ENCODE assay signal across 8 cellular contexts in the genomic region with DNA sequence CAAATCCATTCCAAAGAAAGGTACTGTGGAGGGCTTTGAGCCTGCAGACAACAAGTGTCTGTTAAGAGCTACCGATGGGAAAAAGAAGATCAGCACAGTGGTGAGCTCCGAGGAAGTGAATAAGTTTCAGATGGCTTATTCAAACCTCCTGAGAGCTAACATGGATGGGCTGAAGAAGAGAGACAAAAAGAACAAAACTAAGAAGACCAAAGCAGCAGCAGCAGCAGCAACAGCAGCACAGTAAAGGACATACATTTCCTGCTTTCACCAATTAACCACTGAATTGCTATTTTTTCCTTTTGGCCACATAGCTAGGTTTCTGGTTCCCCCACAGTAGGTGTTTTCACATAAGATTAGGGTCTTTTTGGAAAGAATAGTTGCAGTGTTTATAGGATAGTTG. TPM values are rescaled to one million over a fixed set of nuclear protein-coding genes. Genes with fewer than 3 reads are reported as not detected.
A peak's percentile ranks its signal among the peaks of the same experiment; 100 is the strongest.
DNase-seq lines count a peak whose midpoint lies in the region; ATAC-seq and FAIRE-seq lines count a peak whose summit lies in the region.
"Not testable (repeated sequence)": the region's sequence is repeated elsewhere in the genome, so short reads cannot be mapped to it uniquely, and the experiment has no call there.

No MANE protein-coding gene starts in this region.

- not testable (repeated sequence) for H3K9me3 Mint-ChIP-seq in activated CD4-positive, alpha-beta T cell treated with anti-CD3 and anti-CD28 coated beads, Interleukin-2, amount 10 ng/mL, durations not matched to agents 24 days and 14 days; stimulated activated naive B cell treated with anti-CD40 and anti-IgM and Interleukin-4, amounts not matched to agents 10 μg/mL and 1 μg/mL and 100 μg/mL, for 72 hours

- peak overlapping the region; percentile 23 for H3K4me3 Mint-ChIP-seq in activated CD4-positive, alpha-beta T cell treated with anti-CD3 and anti-CD28 coated beads, Interleukin-2, amount 10 ng/mL, durations not matched to agents 24 days and 14 days
- H3K4me3 Mint-ChIP-seq in stimulated activated naive B cell treated with anti-CD40 and anti-IgM and Interleukin-4, amounts not matched to agents 10 μg/mL and 1 μg/mL and 100 μg/mL, for 72 hours, result not testable (repeated sequence)

- peak; percentile 61 for ATAC-seq in GM18499 (IDR thresholded peaks at IDR 0.05; ENCODE audit: insufficient read depth, unreplicated experiment)
- ATAC-seq in GM21447 (IDR thresholded peaks at IDR 0.05; ENCODE audit: unreplicated experiment), result peak; percentile 84
- ATAC-seq in HG02623 (IDR thresholded peaks at IDR 0.05; ENCODE audit: unreplicated experiment), result peak; percentile 56
- peak; percentile 74 for ATAC-seq in HG03108 (IDR thresholded peaks at IDR 0.05; ENCODE audit: unreplicated experiment)
- ATAC-seq in HG03520 (IDR thresholded peaks at IDR 0.05; ENCODE audit: unreplicated experiment), result peak; percentile 52
- ATAC-seq in stimulated activated naive B cell treated with anti-CD40 and anti-IgM and Interleukin-4, amounts not matched to agents 10 μg/mL and 1 μg/mL and 100 μg/mL, for 72 hours (replicated peaks), result peak; percentile 21 to 25

- not testable (repeated sequence) for H3K27me3 Mint-ChIP-seq in activated CD4-positive, alpha-beta T cell treated with anti-CD3 and anti-CD28 coated beads, Interleukin-2, amount 10 ng/mL, durations not matched to agents 24 days and 14 days; stimulated activated naive B cell treated with anti-CD40 and anti-IgM and Interleukin-4, amounts not matched to agents 10 μg/mL and 1 μg/mL and 100 μg/mL, for 72 hours

- not testable (repeated sequence) for DNase-seq in GM19239 (ENCODE audit: insufficient read length, low spot score); activated CD4-positive, alpha-beta T cell treated with anti-CD3 and anti-CD28 coated beads, Interleukin-2, amount 10 ng/mL, durations not matched to agents 24 days and 14 days; stimulated activated naive B cell treated with anti-CD40 and anti-IgM and Interleukin-4, amounts not matched to agents 10 μg/mL and 1 μg/mL and 100 μg/mL, for 72 hours

- H3K4me1 Mint-ChIP-seq in activated CD4-positive, alpha-beta T cell treated with anti-CD3 and anti-CD28 coated beads, Interleukin-2, amount 10 ng/mL, durations not matched to agents 24 days and 14 days, result peaks cover 52% of the 10 kb centered on the region
- H3K4me1 Mint-ChIP-seq in stimulated activated naive B cell treated with anti-CD40 and anti-IgM and Interleukin-4, amounts not matched to agents 10 μg/mL and 1 μg/mL and 100 μg/mL, for 72 hours, result not testable (repeated sequence)

- H3K27ac Mint-ChIP-seq in activated CD4-positive, alpha-beta T cell treated with anti-CD3 and anti-CD28 coated beads, Interleukin-2, amount 10 ng/mL, durations not matched to agents 24 days and 14 days, result peak overlapping the region; percentile 5
- not testable (repeated sequence) for H3K27ac Mint-ChIP-seq in stimulated activated naive B cell treated with anti-CD40 and anti-IgM and Interleukin-4, amounts not matched to agents 10 μg/mL and 1 μg/mL and 100 μg/mL, for 72 hours

- FAIRE-seq in GM19239 (lab: Jason Lieb, UNC), result peak; percentile 76

- intact Hi-C loops in activated CD4-positive, alpha-beta T cell treated with anti-CD3 and anti-CD28 coated beads, Interleukin-2, amount 10 ng/mL, durations not matched to agents 24 days and 14 days (cut with micrococcal nuclease), result loop anchor here (5.0 kb wide), 1 partner anchor 612 kb away; no protein-coding TSS in a partner anchor

- not testable (repeated sequence) for H3K36me3 Mint-ChIP-seq in activated CD4-positive, alpha-beta T cell treated with anti-CD3 and anti-CD28 coated beads, Interleukin-2, amount 10 ng/mL, durations not matched to agents 24 days and 14 days (ENCODE audit: low read depth); stimulated activated naive B cell treated with anti-CD40 and anti-IgM and Interleukin-4, amounts not matched to agents 10 μg/mL and 1 μg/mL and 100 μg/mL, for 72 hours

RNA-seq across cellular contexts. Expression of a gene that starts 7.6 kb away (rescaled TPM):
- 30.0 and 33.7 TPM in 2 replicates for total RNA-seq in activated CD4-positive, alpha-beta T cell treated with anti-CD3 and anti-CD28 coated beads, Interleukin-2, amount 10 ng/mL, durations not matched to agents 24 days and 14 days

Comparison
In these comparisons a context has a peak if more than half of its experiments do, and no peak if none do; other contexts are left out.
1. ATAC-seq: peak in every context shown above with its lines; median percentile 84 in GM21447; 74 in HG03108; 61 in GM18499; 56 in HG02623; 52 in HG03520; 23 in stimulated activated naive B cell treated with anti-CD40 and anti-IgM and Interleukin-4, amounts not matched to agents 10 μg/mL and 1 μg/mL and 100 μg/mL, for 72 hours.